ENCODE assay signal across 8 cellular contexts in genomic region chr11:67607507-67607906, GRCh38. TPM values are rescaled to one million over a fixed set of nuclear protein-coding genes. Genes with fewer than 3 reads are reported as not detected.
DNase-seq lines count a peak whose midpoint lies in the region; ATAC-seq, FAIRE-seq and TF ChIP-seq lines count a peak whose summit lies in the region.

No MANE protein-coding gene starts in this region.

- FAIRE-seq in frontal cortex (lab: Jason Lieb, UNC) = no peak

- peaks cover 7% of the 10 kb centered on the region for H3K9me3 Mint-ChIP-seq in endodermal cell

- H3K27ac ChIP-seq in C4-2B (peak overlapping the region; percentile 86), endodermal cell (ENCODE audit: low read depth, low read length) (no peak overlapping the region)

- no peak for DNase-seq in NT2/D1 (ENCODE audit: low read depth, low spot score)
- no peak for DNase-seq in endodermal cell
- DNase-seq in HuH-7 (ENCODE audit: low spot score) = no peak
- DNase-seq in frontal cortex (ENCODE audit: low spot score in 2 of 2) = no peak
- no peak for DNase-seq in RKO (ENCODE audit: low spot score)

- H3K4me3 Mint-ChIP-seq in endodermal cell = peak overlapping the region; percentile 72

- H3K4me3 ChIP-seq in NT2/D1 (ENCODE audit: insufficient read length, low read depth) = peak overlapping the region; percentile 98
- H3K4me3 ChIP-seq in endodermal cell (ENCODE audit: low read length) = peak overlapping the region; percentile 86
- H3K4me3 ChIP-seq in neuron (ENCODE audit: low read length) = peak overlapping the region; percentile 79

- H3K9me3 ChIP-seq in NT2/D1 (ENCODE audit: insufficient read depth, low read length) = peaks cover 5% of the 10 kb centered on the region
- peaks cover 7% of the 10 kb centered on the region for H3K9me3 ChIP-seq in endodermal cell (ENCODE audit: control insufficient read depth, low read length)
- no peaks in the 10 kb centered on the region for H3K9me3 ChIP-seq in neuron (ENCODE audit: low read length)

- H3K36me3 ChIP-seq in NT2/D1 (ENCODE audit: insufficient read depth, insufficient read length, low read length) (peaks cover 45% of the 10 kb centered on the region), endodermal cell (ENCODE audit: control insufficient read depth, insufficient read depth, low read length) (peaks cover 24% of the 10 kb centered on the region), neuron (ENCODE audit: insufficient read depth, low read length) (peaks cover 29% of the 10 kb centered on the region)

- H3K4me1 ChIP-seq in NT2/D1 (ENCODE audit: insufficient read depth, insufficient read length) (peaks cover 21% of the 10 kb centered on the region), endodermal cell (ENCODE audit: control insufficient read depth, insufficient read depth, low read length) (peaks cover 14% of the 10 kb centered on the region), neuron (ENCODE audit: insufficient read depth, low read length) (peaks cover 25% of the 10 kb centered on the region)

- WGBS in endodermal cell (ENCODE audit: insufficient coverage in 1 of 2, insufficient read length in 1 of 2), 2 experiments = 58 to 71% methylated on average over 8 to 9 of the region's 9 CpGs

- ATAC-seq in GM18909 (IDR thresholded peaks at IDR 0.05; ENCODE audit: poor library complexity, unreplicated experiment) = no peak

- H3K27me3 Mint-ChIP-seq in endodermal cell (ENCODE audit: insufficient read depth) = no peaks in the 10 kb centered on the region

- peak overlapping the region; percentile 48 for H2AFZ ChIP-seq in neuron (ENCODE audit: low read depth, low read length)

- no peaks in the 10 kb centered on the region for H3K27me3 ChIP-seq in NT2/D1 (ENCODE audit: insufficient read depth, insufficient read length)
- no peaks in the 10 kb centered on the region for H3K27me3 ChIP-seq in endodermal cell (ENCODE audit: control insufficient read depth, insufficient read depth, low read length, poor library complexity, severe bottlenecking)
- no peaks in the 10 kb centered on the region for H3K27me3 ChIP-seq in neuron (ENCODE audit: insufficient read depth, low read length)

- peak overlapping the region; percentile 86 for H3K27ac Mint-ChIP-seq in endodermal cell

- H3K36me3 Mint-ChIP-seq in endodermal cell (ENCODE audit: low read depth) = peaks cover 30% of the 10 kb centered on the region

- H3K4me1 Mint-ChIP-seq in endodermal cell = peaks cover 20% of the 10 kb centered on the region

- peak overlapping the region; percentile 96 for H3K9ac ChIP-seq in NT2/D1 (ENCODE audit: insufficient read length, low read depth)
- peak overlapping the region; percentile 56 for H3K9ac ChIP-seq in endodermal cell (ENCODE audit: extremely low read depth, low read length, poor library complexity, severe bottlenecking)

- TF ChIP-seq CTCF in C4-2B (conservative IDR thresholded peaks at IDR 0.05) = no peak
- TF ChIP-seq CTCF in endodermal cell (conservative IDR thresholded peaks at IDR 0.05) = no peak

RNA-seq across cellular contexts. Expression of gene NDUFV1, which starts 0.8 kb away (rescaled TPM):
- total RNA-seq in endodermal cell (100 to 1,000 TPM; 135 to 160 TPM), frontal cortex (182 TPM)
- polyA plus RNA-seq in endodermal cell (2013, experiment 1 of 2) = 138 TPM
- 109 TPM for polyA plus RNA-seq in endodermal cell (2013, experiment 2 of 2)

RNA-seq across cellular contexts. Expression of gene NUDT8, which starts 22.2 kb away (rescaled TPM):
- total RNA-seq in endodermal cell = 10 to 100 TPM in 1 of 2 donors, 1 to 10 TPM in 1; 9.5 to 13.1 TPM
- 13.6 TPM for polyA plus RNA-seq in endodermal cell (2013, experiment 1 of 2)
- 13.4 TPM for polyA plus RNA-seq in endodermal cell (2013, experiment 2 of 2)
- 1.2 TPM for total RNA-seq in frontal cortex

RNA-seq across cellular contexts. Expression of gene GSTP1, which starts 23.9 kb away (rescaled TPM):
- 1,000 to 10,000 TPM; 1,359 to 1,473 TPM for total RNA-seq in endodermal cell
- polyA plus RNA-seq in endodermal cell (2013, experiment 1 of 2) = 860 TPM
- polyA plus RNA-seq in endodermal cell (2013, experiment 2 of 2) = 803 TPM
- total RNA-seq in frontal cortex = 206 TPM

RNA-seq across cellular contexts. Expression of gene TBX10, which starts 32.1 kb away (rescaled TPM):
- not detected for total RNA-seq in endodermal cell
- 1.7 TPM for polyA plus RNA-seq in endodermal cell (2013, experiment 1 of 2)
- polyA plus RNA-seq in endodermal cell (2013, experiment 2 of 2) = 1.7 TPM
- not detected for total RNA-seq in frontal cortex

RNA-seq across cellular contexts. Expression of gene ACY3, which starts 43.0 kb away (rescaled TPM):
- total RNA-seq in endodermal cell (under 1 TPM; 0.20 to 0.71 TPM), frontal cortex (not detected)
- polyA plus RNA-seq in endodermal cell (2013, experiment 1 of 2) = not detected
- not detected for polyA plus RNA-seq in endodermal cell (2013, experiment 2 of 2)
